ENCODE assay signal across 13 cellular contexts in the genomic region with DNA sequence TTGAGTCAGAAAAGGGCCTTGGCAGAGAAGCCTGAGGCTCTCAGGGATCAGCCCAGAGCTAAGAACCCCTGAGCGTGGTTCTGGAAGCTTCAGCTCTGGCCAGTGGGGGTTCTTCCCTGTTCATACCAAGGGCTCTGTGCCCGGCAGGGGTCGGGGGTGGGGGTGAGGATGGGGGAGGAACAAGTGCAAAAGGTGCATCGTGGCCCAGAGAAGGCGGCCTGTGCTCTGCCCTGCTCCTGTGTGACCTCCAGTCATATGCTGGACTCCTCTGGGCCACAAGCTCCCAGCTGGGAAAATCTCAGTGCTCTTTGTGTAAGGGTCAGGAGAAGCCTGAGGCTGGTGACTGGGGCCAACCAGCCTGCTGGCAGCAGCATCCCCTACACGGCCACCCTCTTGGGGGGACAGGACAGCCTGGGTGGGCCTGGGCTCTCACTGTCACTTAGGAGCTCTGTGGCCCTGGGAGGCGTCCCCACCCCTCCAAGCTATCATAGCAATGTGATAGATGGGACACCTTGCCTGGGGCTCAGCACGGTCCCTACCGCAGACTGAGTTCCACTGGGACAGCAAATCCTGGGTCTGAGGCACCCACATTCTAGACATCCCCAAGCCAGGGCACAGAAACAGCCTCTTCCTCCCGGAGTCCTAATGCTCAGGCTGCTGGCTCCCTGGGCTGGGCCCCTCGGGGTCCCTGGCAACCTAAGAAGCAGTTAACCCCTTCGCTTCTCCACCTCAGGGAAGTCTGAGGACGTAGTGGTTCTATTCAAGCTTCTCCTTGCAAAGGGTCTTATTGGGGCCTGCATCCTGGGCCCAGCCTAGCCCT. TPM values are rescaled to one million over a fixed set of nuclear protein-coding genes. Genes with fewer than 3 reads are reported as not detected.
DNase-seq lines count a peak whose midpoint lies in the region; ATAC-seq, FAIRE-seq and TF ChIP-seq lines count a peak whose summit lies in the region.
"Had no signal": no experiment of that assay in that cellular context is flagged by ENCODE, and none has a peak within 500 bp of the region (broad histone marks: within the 10 kb centered on the region; RNA-seq: fewer than 3 reads in every experiment).

No MANE protein-coding gene starts in this region.

- peak overlapping the region; percentile 19 for H3K4me2 ChIP-seq in HCT116 (ENCODE audit: low read length)

- H3K79me2 ChIP-seq in HCT116 (ENCODE audit: insufficient read depth, low read length), result peaks cover 6% of the 10 kb centered on the region; the same call in 1 of the 2 replicates

- BruUV-seq in HCT116 (replicated peaks; lab: Mats Ljungman, UMichigan), result no TSS peak

- H3K9me3 ChIP-seq in HCT116 (ENCODE audit: control insufficient read depth in 1 of 2, insufficient read depth in 1 of 2, low read depth in 1 of 2, low read length in 2 of 2) (peaks cover 0 to 4% of the 10 kb centered on the region in 2 experiments; a peak in 1 of 4 replicates), gastrocnemius medialis (no peaks in the 10 kb centered on the region), small intestine (ENCODE audit: control insufficient read depth, low read depth) (no peaks in the 10 kb centered on the region)

- no peak for DNase-seq in HCT116 (ENCODE audit: low read depth, low spot score)
- DNase-seq in brain microvascular endothelial cell, result no peak
- DNase-seq in left colon, result peak; percentile 2 to 14
- DNase-seq in gastrocnemius medialis, result no peak
- no peak for DNase-seq in urothelium cell line (ENCODE audit: low spot score)
- no peak for DNase-seq in small intestine
- no peak for DNase-seq in effector CD4-positive, alpha-beta T cell
- DNase-seq: activated CD8-positive, alpha-beta T cell treated with anti-CD3 and anti-CD28 coated beads, Interleukin-2, amount 10 ng/mL, durations not matched to agents 7 days and 5 days; GF-D8; stimulated activated CD4-positive, alpha-beta T cell treated with anti-CD3 and anti-CD28 coated beads, Interleukin-2, amount 100 ng/mL, for 24 hours had no signal

- POLR2A ChIA-PET in HCT116 (lab: Charles Lee), result interaction anchor here (1.0 to 1.8 kb wide), 3 partner anchors 11 to 15 kb away, joined by 4 to 6 read pairs (median 5); partner anchors contain the start of gene ADIRF

- no peaks in the 10 kb centered on the region for H4K20me1 ChIP-seq in HCT116 (ENCODE audit: insufficient read depth)

- H3K9ac ChIP-seq in HCT116 (ENCODE audit: low read length), result no peak overlapping the region

- WGBS in small intestine, 3 donors, result 68 to 86% (median 84%) methylated on average over 13 of the region's 13 CpGs

- H3K4me3 ChIP-seq in HCT116 (replicated peaks in 1 of 2; ENCODE audit: low read depth in 1 of 2, low read length in 2 of 2) (no peak overlapping the region), brain microvascular endothelial cell (ENCODE audit: low read depth, low read length) (no peak overlapping the region), gastrocnemius medialis (peak overlapping the region; percentile 32 to 55 (median 46)), small intestine (ENCODE audit: low read depth in 1 of 2, low read length in 2 of 2) (no peak overlapping the region)

- no peak for TF ChIP-seq RAD21 in HCT116 (IDR thresholded peaks at IDR 0.05; ENCODE audit: low read depth)

- TF ChIP-seq CTCF in HCT116 (IDR thresholded peaks at IDR 0.05 in 2 of 3, conservative IDR thresholded peaks at IDR 0.05 in 1 of 3; ENCODE audit: borderline replicate concordance in 1 of 3, insufficient read depth in 1 of 3, low read depth in 2 of 3, low read length in 2 of 3), result no peak
- no peak for TF ChIP-seq CTCF in brain microvascular endothelial cell (IDR thresholded peaks at IDR 0.05; ENCODE audit: low read depth, low read length, missing control alignments)
- TF ChIP-seq CTCF in gastrocnemius medialis (IDR thresholded peaks at IDR 0.05 in 4 of 5, conservative IDR thresholded peaks at IDR 0.05 in 1 of 5), result no peak

- FAIRE-seq in urothelium cell line (lab: Jason Lieb, UNC), result no peak
- FAIRE-seq in small intestine (lab: Jason Lieb, UNC), result no peak

- in situ Hi-C loops in brain microvascular endothelial cell (cut with HindIII; ENCODE audit: low pct_ligation_motif_present, low sequenced_read_pairs) (no loop called here), gastrocnemius medialis (cut with MboI; ENCODE audit: low sequenced_read_pairs in 4 of 4) (no loop called here)

- ATAC-seq in HCT116 (no peak), left colon (no peak), gastrocnemius medialis (no peak), HG03045 (IDR thresholded peaks at IDR 0.05; ENCODE audit: unreplicated experiment) (no peak)
- ATAC-seq: activated CD8-positive, alpha-beta T cell treated with anti-CD3 and anti-CD28 coated beads, Interleukin-2, amount 10 ng/mL, durations not matched to agents 7 days and 5 days; SK-N-SH treated with all-trans-retinoic acid at 6 μM for 48 hours had no signal

- intact Hi-C loops in HCT116 (cut with micrococcal nuclease) (no loop called here), left colon (cut with DNase I, micrococcal nuclease) (no loop called here), gastrocnemius medialis (cut with DNase I; ENCODE audit: low total_unique reads) (no loop called here)

- CTCF ChIA-PET in HCT116 (lab: Charles Lee), result interaction anchor here (0.6 to 1.8 kb wide), 2 partner anchors 12 to 271 kb away, joined by 4 to 5 read pairs; no protein-coding TSS in a partner anchor

- RAD21 ChIA-PET in HCT116 (lab: Charles Lee; ENCODE audit: low non-redundant PET in 1 of 2, low total read pairs in 2 of 2, uncharacterized antibody in 2 of 2, unreplicated experiment in 2 of 2), result no interaction called here

- H3K9me2 ChIP-seq in HCT116 (ENCODE audit: insufficient read depth), result no peaks in the 10 kb centered on the region

- H3K27ac ChIP-seq in HCT116 (ENCODE audit: low read depth, low read length), result no peak overlapping the region
- peak overlapping the region; percentile 28 for H3K27ac ChIP-seq in brain microvascular endothelial cell
- H3K27ac ChIP-seq in gastrocnemius medialis, result peak overlapping the region; percentile 72 to 79 (median 78)
- H3K27ac ChIP-seq in small intestine (ENCODE audit: low read depth in 1 of 2, low read length in 1 of 2), result peak overlapping the region in 1 of 2 donors; percentile 78

- TF ChIP-seq POLR2A in HCT116 (IDR thresholded peaks at IDR 0.05; ENCODE audit: borderline replicate concordance, extremely low read depth, insufficient read depth, insufficient read length) (no peak), gastrocnemius medialis (IDR thresholded peaks at IDR 0.05) (no peak)

- no peaks in the 10 kb centered on the region for H3K27me3 ChIP-seq in HCT116 (ENCODE audit: insufficient read depth, low read length)
- H3K27me3 ChIP-seq in brain microvascular endothelial cell (replicated peaks), result no peaks in the 10 kb centered on the region
- no peaks in the 10 kb centered on the region for H3K27me3 ChIP-seq in gastrocnemius medialis
- H3K27me3 ChIP-seq in small intestine (ENCODE audit: control insufficient read depth in 2 of 2, insufficient read depth in 2 of 2, low read length in 2 of 2), result no peaks in the 10 kb centered on the region

- H3K4me1 ChIP-seq in HCT116 (ENCODE audit: control insufficient read depth in 1 of 2, insufficient read depth in 2 of 2, low read length in 2 of 2) (peaks cover 31 to 55% of the 10 kb centered on the region in 2 experiments), gastrocnemius medialis (peaks cover 8 to 16% of the 10 kb centered on the region in 2 donors), small intestine (ENCODE audit: control insufficient read depth in 2 of 2, insufficient read depth in 1 of 2, low read depth in 1 of 2, low read length in 1 of 2) (no peaks in the 10 kb centered on the region)

- H2AFZ ChIP-seq in HCT116 (ENCODE audit: low read depth, low read length, poor library complexity, severe bottlenecking), result no peak overlapping the region

- H3K36me3 ChIP-seq in HCT116 (ENCODE audit: control insufficient read depth in 1 of 2, insufficient read depth in 2 of 2, low read length in 2 of 2) (no peaks in the 10 kb centered on the region), brain microvascular endothelial cell (replicated peaks) (no peaks in the 10 kb centered on the region), gastrocnemius medialis (no peaks in the 10 kb centered on the region), small intestine (ENCODE audit: control insufficient read depth in 2 of 2, insufficient read depth in 2 of 2, low read length in 2 of 2) (no peaks in the 10 kb centered on the region)

RNA-seq across cellular contexts. Expression of gene MMRN2, which starts 2.5 kb away (rescaled TPM):
- 8.3 TPM for total RNA-seq in HCT116 (2021; ENCODE audit: unreplicated experiment)
- polyA plus RNA-seq in HCT116 (2012), result 16.8 and 19.6 TPM in 2 replicates
- total RNA-seq in left colon, result 1 to 10 TPM; 6.0 to 7.8 TPM
- total RNA-seq in gastrocnemius medialis, result 10 to 100 TPM; 14.6 to 34.8 (median 25.8) TPM
- 10 to 100 TPM in 1 of 3 donors, 1 to 10 TPM in 1, under 1 TPM in 1; 0.45 to 20.8 (median 1.4) TPM for polyA plus RNA-seq in small intestine
- total RNA-seq: activated CD8-positive, alpha-beta T cell treated with anti-CD3 and anti-CD28 coated beads, Interleukin-2, amount 10 ng/mL, durations not matched to agents 7 days and 5 days had no signal

RNA-seq across cellular contexts. Expression of gene SNCG, which starts 3.5 kb away (rescaled TPM):
- 61.1 TPM for total RNA-seq in HCT116 (2021; ENCODE audit: unreplicated experiment)
- polyA plus RNA-seq in HCT116 (2012), result 120 and 159 TPM in 2 replicates
- total RNA-seq in left colon, result 1 to 10 TPM; 2.6 to 6.8 TPM
- 1 to 10 TPM; 2.0 to 9.9 (median 3.0) TPM for total RNA-seq in gastrocnemius medialis
- polyA plus RNA-seq in small intestine, result 10 to 100 TPM in 1 of 3 donors, 1 to 10 TPM in 2; 2.4 to 44.8 (median 4.0) TPM
- total RNA-seq: activated CD8-positive, alpha-beta T cell treated with anti-CD3 and anti-CD28 coated beads, Interleukin-2, amount 10 ng/mL, durations not matched to agents 7 days and 5 days had no signal

RNA-seq across cellular contexts. Expression of gene ADIRF, which starts 13.4 kb away (rescaled TPM):
- total RNA-seq in HCT116 (2021; ENCODE audit: unreplicated experiment), result 448 TPM
- polyA plus RNA-seq in HCT116 (2012), result 582 and 667 TPM in 2 replicates
- total RNA-seq in left colon, result 100 to 1,000 TPM in 1 of 2 donors, 10 to 100 TPM in 1; 73.1 to 147 TPM
- 10 to 100 TPM; 20.1 to 51.2 (median 31.0) TPM for total RNA-seq in gastrocnemius medialis
- polyA plus RNA-seq in small intestine, result 1,000 to 10,000 TPM in 1 of 3 donors, 100 to 1,000 TPM in 2; 193 to 1,065 (median 750) TPM
- total RNA-seq: activated CD8-positive, alpha-beta T cell treated with anti-CD3 and anti-CD28 coated beads, Interleukin-2, amount 10 ng/mL, durations not matched to agents 7 days and 5 days; NCI-H460 had no signal

Comparison
In these comparisons a context has a peak if more than half of its experiments do, and no peak if none do; other contexts are left out.
1. DNase-seq: peak in left colon (2 of 2); none in HCT116 (single experiment), brain microvascular endothelial cell (single experiment), gastrocnemius medialis (0 of 2), urothelium cell line (single experiment), small intestine (single experiment) and effector CD4-positive, alpha-beta T cell (single experiment).
2. H3K4me3 ChIP-seq: peak in gastrocnemius medialis (4 of 4); none in HCT116 (0 of 2), brain microvascular endothelial cell (single experiment) and small intestine (0 of 2).